ENCODE assay signal across 22 cellular contexts in genomic region chr6:14113951-14114350, GRCh38.
"Had no signal": no experiment of that assay in that cellular context is flagged by ENCODE, and none has a peak within 500 bp of the region (broad histone marks: within the 10 kb centered on the region; RNA-seq: fewer than 3 reads in every experiment).

No MANE protein-coding gene starts in this region.

- ATAC-seq: activated CD8-positive, alpha-beta T cell treated with anti-CD3 and anti-CD28 coated beads, Interleukin-2, amount 10 ng/mL, durations not matched to agents 7 days and 5 days; Panc1; Right ventricle myocardium inferior had no signal

- DNase-seq: activated CD4-positive, alpha-beta T cell treated with anti-CD3 and anti-CD28 coated beads for 48 hours; activated CD4-positive, alpha-beta T cell treated with anti-CD3 and anti-CD28 coated beads, Interleukin-2, amount 50 U/mL, for 4 hours; activated CD4-positive, CD25-positive, alpha-beta regulatory T cell treated with anti-CD3 and anti-CD28 coated beads, Interleukin-2, amount 50 U/mL, for 72 hours; activated CD8-positive, alpha-beta memory T cell treated with anti-CD3 and anti-CD28 coated beads, Interleukin-2, amount 50 U/mL, for 48 hours; activated CD8-positive, alpha-beta T cell treated with anti-CD3 and anti-CD28 coated beads, Interleukin-2, amount 10 ng/mL, durations not matched to agents 7 days and 5 days; activated naive CD4-positive, alpha-beta T cell treated with anti-CD3 and anti-CD28 coated beads, Interleukin-2, amount 50 U/mL, for 16 hours; activated naive CD8-positive, alpha-beta T cell treated with anti-CD3 and anti-CD28 coated beads, Interleukin-2, amount 10 ng/mL, durations not matched to agents 7 days and 5 days; activated T-cell treated with anti-CD3 and anti-CD28 coated beads, Interleukin-2, amount 50 U/mL, for 1 hour; adrenal gland; anterior cingulate cortex; cerebellar nuclear complex; KG1; NCI-H1105 treated with DMSO at 0.1 percent for 48 hours; NCI-H146; NCI-H187 treated with DMSO at 0.1 percent for 48 hours; NCI-H2081 treated with DMSO at 0.1 percent for 48 hours; NCI-H446; NCI-H524; OCI-M1; RPMI8226 had no signal
